8 cellular contexts compared by ENCODE assay signal in genomic region chr1:67429528-67430357, GRCh38. TPM values are rescaled to one million over a fixed set of nuclear protein-coding genes. Genes with fewer than 3 reads are reported as not detected.
A peak's percentile ranks its signal among the peaks of the same experiment; 100 is the strongest.
DNase-seq lines count a peak whose midpoint lies in the region; ATAC-seq and TF ChIP-seq lines count a peak whose summit lies in the region.

No MANE protein-coding gene starts in this region.

- H3K4me1 Mint-ChIP-seq in nephron, result peaks cover 56% of the 10 kb centered on the region

- TF ChIP-seq CTCF in esophagus muscularis mucosa (IDR thresholded peaks at IDR 0.05) (no peak), nephron (IDR thresholded peaks at IDR 0.05; ENCODE audit: unreplicated experiment in 3 of 3) (no peak), suprapubic skin (IDR thresholded peaks at IDR 0.05) (no peak)

- no peaks in the 10 kb centered on the region for H3K27me3 Mint-ChIP-seq in nephron (ENCODE audit: low read depth)

- H3K4me1 ChIP-seq in esophagus muscularis mucosa (peaks cover 32 to 65% (median 56%) of the 10 kb centered on the region in 4 donors), suprapubic skin (peaks cover 43% of the 10 kb centered on the region)

- no peaks in the 10 kb centered on the region for H3K9me3 ChIP-seq in esophagus muscularis mucosa
- H3K9me3 ChIP-seq in suprapubic skin, result no peaks in the 10 kb centered on the region

- ATAC-seq in GM21390 (IDR thresholded peaks at IDR 0.05; ENCODE audit: unreplicated experiment), result peak; percentile 2

- 0% methylated on average over 31 of the region's 69 CpGs for WGBS in esophagus muscularis mucosa
- WGBS in suprapubic skin, result under 1% methylated on average over 43 of the region's 69 CpGs

- peak overlapping the region; percentile 93 to 97 (median 93) for H3K4me3 Mint-ChIP-seq in nephron

- H3K27ac ChIP-seq in esophagus muscularis mucosa (replicated peaks in 1 of 4) (peak overlapping the region; percentile 92 to 96 (median 92)), suprapubic skin (peak overlapping the region; percentile 93)

- H3K4me3 ChIP-seq in esophagus muscularis mucosa (peak overlapping the region; percentile 78 to 92 (median 80)), suprapubic skin (peak overlapping the region; percentile 90)

- intact Hi-C loops in esophagus muscularis mucosa (cut with DNase I), result loop anchor here (10.0 kb wide), 1 partner anchor 255 kb away; the partner anchor contains the start of gene GADD45A

- no peak for TF ChIP-seq RAD21 in Ishikawa (IDR thresholded peaks at IDR 0.05; ENCODE audit: low read depth)

- TF ChIP-seq EP300 in Ishikawa (IDR thresholded peaks at IDR 0.05; ENCODE audit: borderline replicate concordance) (no peak), esophagus muscularis mucosa (IDR thresholded peaks at IDR 0.05) (no peak), suprapubic skin (IDR thresholded peaks at IDR 0.05) (no peak)

- H3K36me3 ChIP-seq in esophagus muscularis mucosa (peaks cover 3 to 15% (median 12%) of the 10 kb centered on the region in 4 donors), suprapubic skin (peaks cover 14% of the 10 kb centered on the region)

- DNase-seq in C1 segment of cervical spinal cord (lab: John Stamatoyannopoulos, UW), result peak in 10 of 14 donors; percentile 3 to 74 (median 53)
- DNase-seq in activated CD8-positive, alpha-beta memory T cell treated with anti-CD3 and anti-CD28 coated beads for 4 hours (ENCODE audit: low read depth in 2 of 2), result peak; percentile 7 to 14
- no peak for DNase-seq in esophagus muscularis mucosa (ENCODE audit: extremely low spot score)
- DNase-seq in suprapubic skin (ENCODE audit: low spot score in 2 of 2), result peak; percentile 77 to 80
- no peak for DNase-seq in NCI-H524 treated with DMSO at 0.1 percent for 48 hours (lab: John Stamatoyannopoulos, UW)

- no peaks in the 10 kb centered on the region for H3K9me3 Mint-ChIP-seq in nephron

- H3K36me3 Mint-ChIP-seq in nephron (ENCODE audit: low read depth), result peaks cover 22% of the 10 kb centered on the region

- peak overlapping the region; percentile 94 to 97 (median 96) for H3K27ac Mint-ChIP-seq in nephron

- H3K27me3 ChIP-seq in esophagus muscularis mucosa (no peaks in the 10 kb centered on the region), suprapubic skin (no peaks in the 10 kb centered on the region)

- TF ChIP-seq POLR2A in esophagus muscularis mucosa (IDR thresholded peaks at IDR 0.05; ENCODE audit: low read depth) (peak; percentile 51), suprapubic skin (IDR thresholded peaks at IDR 0.05) (no peak)

TF ChIP-seq in Ishikawa, 13 proteins besides CTCF, POLR2A, EP300 and RAD21:
- TF ChIP-seq NFIC (IDR thresholded peaks at IDR 0.05) (no peak), MAX (IDR thresholded peaks at IDR 0.05) (peak; percentile 61)

RNA-seq across cellular contexts. Expression of gene SERBP1, which starts 0.5 kb away (rescaled TPM):
- total RNA-seq in esophagus muscularis mucosa (100 to 1,000 TPM; 203 to 254 (median 223) TPM), suprapubic skin (100 to 1,000 TPM; 188 to 330 (median 233) TPM)

Comparison
In these comparisons a context has a peak if more than half of its experiments do, and no peak if none do; other contexts are left out.
1. DNase-seq: peak in C1 segment of cervical spinal cord (10 of 14), activated CD8-positive, alpha-beta memory T cell treated with anti-CD3 and anti-CD28 coated beads for 4 hours (2 of 2) and suprapubic skin (2 of 2); none in esophagus muscularis mucosa (single experiment) and NCI-H524 treated with DMSO at 0.1 percent for 48 hours (single experiment).